31 cellular contexts compared by ENCODE assay signal in genomic region chr3:186646106-186646505, GRCh38. TPM values are rescaled to one million over a fixed set of nuclear protein-coding genes. Genes with fewer than 3 reads are reported as not detected.
"Had no signal": no experiment of that assay in that cellular context is flagged by ENCODE, and none has a peak within 500 bp of the region (broad histone marks: within the 10 kb centered on the region; RNA-seq: fewer than 3 reads in every experiment).

No MANE protein-coding gene starts in this region.

- H3K27me3 ChIP-seq: pancreas, suprapubic skin, uterus had no signal

- H3K4me1 ChIP-seq: left ventricle myocardium inferior, pancreas, prostate gland, spleen, tibial artery, uterus had no signal

- H3K9me3 ChIP-seq: left ventricle myocardium inferior, mucosa of descending colon, pancreas, prostate gland, spleen, suprapubic skin, thoracic aorta, tibial artery, uterus had no signal

- ATAC-seq: mucosa of descending colon; naive thymus-derived CD4-positive, alpha-beta T cell; pancreas; right cardiac atrium; sciatic nerve; stimulated activated effector memory CD8-positive, alpha-beta T cell treated with anti-CD3 and anti-CD28 coated beads, Interleukin-12 subunit alpha, Interleukin-12 subunit beta, amount 100 ng/mL, for 72 hours had no signal

- H3K27ac ChIP-seq: left ventricle myocardium inferior, pancreas, prostate gland, spleen, thoracic aorta, tibial artery, uterus had no signal

- H3K4me3 Mint-ChIP-seq: naive thymus-derived CD4-positive, alpha-beta T cell; natural killer cell treated with Interleukin-12 subunit alpha and Interleukin-12 subunit beta and Interleukin-15 and Interleukin-18, amount 100 ng/mL, for 72 hours; stimulated activated effector memory CD8-positive, alpha-beta T cell treated with anti-CD3 and anti-CD28 coated beads, Interleukin-12 subunit alpha, Interleukin-12 subunit beta, amount 100 ng/mL, for 72 hours; stimulated activated naive CD8-positive, alpha-beta T cell treated with anti-CD3 and anti-CD28 coated beads, Interleukin-15, Interleukin-2, amounts not matched to agents 100 ng/mL and 50 ng/mL, for 24 hours; type B pancreatic cell had no signal

- DNase-seq: islet precursor cell; left ventricle myocardium inferior; midbrain; mucosa of descending colon; naive thymus-derived CD4-positive, alpha-beta T cell; pancreas; posterior cingulate gyrus; retina; right cardiac atrium; small intestine; spleen; stimulated activated CD4-positive, alpha-beta T cell treated with anti-CD3 and anti-CD28 coated beads, Interleukin-4, amount 100 ng/mL, for 24 hours; stimulated activated naive CD4-positive, alpha-beta T cell; tibial artery; uterus had no signal

- H3K36me3 Mint-ChIP-seq: naive thymus-derived CD4-positive, alpha-beta T cell; natural killer cell treated with Interleukin-12 subunit alpha and Interleukin-12 subunit beta and Interleukin-15 and Interleukin-18, amount 100 ng/mL, for 72 hours; stimulated activated effector memory CD8-positive, alpha-beta T cell treated with anti-CD3 and anti-CD28 coated beads, Interleukin-12 subunit alpha, Interleukin-12 subunit beta, amount 100 ng/mL, for 72 hours; type B pancreatic cell had no signal

- H3K9me3 Mint-ChIP-seq: natural killer cell treated with Interleukin-12 subunit alpha and Interleukin-12 subunit beta and Interleukin-15 and Interleukin-18, amount 100 ng/mL, for 72 hours; stimulated activated effector memory CD8-positive, alpha-beta T cell treated with anti-CD3 and anti-CD28 coated beads, Interleukin-12 subunit alpha, Interleukin-12 subunit beta, amount 100 ng/mL, for 72 hours; stimulated activated naive CD8-positive, alpha-beta T cell treated with anti-CD3 and anti-CD28 coated beads, Interleukin-15, Interleukin-2, amounts not matched to agents 100 ng/mL and 50 ng/mL, for 24 hours had no signal

- H3K4me3 ChIP-seq: left ventricle myocardium inferior, lung, mucosa of descending colon, pancreas, prostate gland, spleen, suprapubic skin, thoracic aorta, tibial artery, uterus had no signal

- H3K27ac Mint-ChIP-seq: naive thymus-derived CD4-positive, alpha-beta T cell; stimulated activated naive CD8-positive, alpha-beta T cell treated with anti-CD3 and anti-CD28 coated beads, Interleukin-15, Interleukin-2, amounts not matched to agents 100 ng/mL and 50 ng/mL, for 24 hours; type B pancreatic cell had no signal

- H3K36me3 ChIP-seq: left ventricle myocardium inferior, pancreas, prostate gland, spleen, suprapubic skin, thoracic aorta, tibial artery, uterus had no signal

RNA-seq across cellular contexts. Expression of gene FETUB, which starts 5.9 kb away (rescaled TPM):
- total RNA-seq: kidney epithelial cell; left ventricle myocardium inferior; lung; mesenteric fat pad; mucosa of descending colon; myocyte; naive thymus-derived CD4-positive, alpha-beta T cell; natural killer cell treated with Interleukin-12 subunit alpha and Interleukin-12 subunit beta and Interleukin-15 and Interleukin-18, amount 100 ng/mL, for 72 hours; omental fat pad; pancreas; prostate gland; right cardiac atrium; sciatic nerve; spleen; subcutaneous adipose tissue; thoracic aorta; ureter; uterus had no signal
- polyA plus RNA-seq: lung; naive thymus-derived CD4-positive, alpha-beta T cell; neural cell; pancreas; small intestine; spleen had no signal

RNA-seq across cellular contexts. Expression of gene HRG, which starts 19.7 kb away (rescaled TPM):
- total RNA-seq: left ventricle myocardium inferior; mesenteric fat pad; mucosa of descending colon; myocyte; naive thymus-derived CD4-positive, alpha-beta T cell; natural killer cell treated with Interleukin-12 subunit alpha and Interleukin-12 subunit beta and Interleukin-15 and Interleukin-18, amount 100 ng/mL, for 72 hours; omental fat pad; prostate gland; sciatic nerve; spleen; subcutaneous adipose tissue; thoracic aorta; ureter; uterus had no signal
- polyA plus RNA-seq: lung; naive thymus-derived CD4-positive, alpha-beta T cell; neural cell; pancreas; right cardiac atrium; small intestine; spleen had no signal

RNA-seq across cellular contexts. Expression of gene AHSG, which starts 33.2 kb away (rescaled TPM):
- total RNA-seq: kidney epithelial cell; left ventricle myocardium inferior; mesenteric fat pad; mucosa of descending colon; myocyte; naive thymus-derived CD4-positive, alpha-beta T cell; natural killer cell treated with Interleukin-12 subunit alpha and Interleukin-12 subunit beta and Interleukin-15 and Interleukin-18, amount 100 ng/mL, for 72 hours; omental fat pad; prostate gland; sciatic nerve; subcutaneous adipose tissue; thoracic aorta; ureter; uterus had no signal
- polyA plus RNA-seq: naive thymus-derived CD4-positive, alpha-beta T cell; spleen had no signal
